1 cellular context compared by ENCODE assay signal in genomic region chr15:41936155-41936554, GRCh38.
TF ChIP-seq lines count a peak whose summit lies in the region.

No MANE protein-coding gene starts in this region.

TF ChIP-seq in HepG2, 621 proteins besides CTCF, POLR2A, EP300 and RAD21:
- TF ChIP-seq ZNF629 (CRISPR knock-in tag; conservative IDR thresholded peaks at IDR 0.05) (peak; percentile 57), ZBTB46 (CRISPR knock-in tag; IDR thresholded peaks at IDR 0.05; ENCODE audit: borderline replicate concordance) (no peak)
